Comparison of ENCODE assay signal across 22 cellular contexts in genomic region chr3:78344918-78345317, GRCh38.
DNase-seq lines count a peak whose midpoint lies in the region; FAIRE-seq and TF ChIP-seq lines count a peak whose summit lies in the region.
"Had no signal": no experiment of that assay in that cellular context is flagged by ENCODE, and none has a peak within 500 bp of the region (broad histone marks: within the 10 kb centered on the region; RNA-seq: fewer than 3 reads in every experiment).

No MANE protein-coding gene starts in this region.

- DNase-seq in H9, result no peak
- no peak for DNase-seq in H1 (ENCODE audit: low read depth in 1 of 2, low spot score in 2 of 2)
- peak; percentile 57 for DNase-seq in mesendoderm
- no peak for DNase-seq in activated CD8-positive, alpha-beta memory T cell treated with anti-CD3 and anti-CD28 coated beads for 24 hours
- no peak for DNase-seq in activated gamma-delta T cell treated with Interleukin-2 at 50 U/mL for 16 hours
- no peak for DNase-seq in GM19238 (ENCODE audit: insufficient read length, low spot score)
- DNase-seq in PC-9, result no peak
- DNase-seq: AML-193; Caco-2; CD4-positive, alpha-beta T cell; GOT3; HCEC 1CT; Karpas-422; KBM-7 had no signal

- no peak overlapping the region for H3T11ph ChIP-seq in H9 (ENCODE audit: low read length)

- H3K9me3 ChIP-seq in H9 (ENCODE audit: control insufficient read depth, low read depth, low read length) (no peaks in the 10 kb centered on the region), HUES64 (ENCODE audit: insufficient read depth, low read depth, low read length) (no peaks in the 10 kb centered on the region), H1 (ENCODE audit: insufficient read depth in 2 of 2, low read depth in 1 of 2, low read length in 1 of 2) (no peaks in the 10 kb centered on the region), PC-9 (ENCODE audit: insufficient read depth, low read depth) (no peaks in the 10 kb centered on the region)
- H3K9me3 ChIP-seq: Caco-2 had no signal

- H2BK15ac ChIP-seq in H9 (ENCODE audit: low read depth, low read length) (no peak overlapping the region), H1 (ENCODE audit: low read length) (no peak overlapping the region), mesendoderm (replicated peaks; ENCODE audit: low read depth) (no peak overlapping the region)

- H4K5ac ChIP-seq in H9 (ENCODE audit: insufficient read length, low read depth, low read length) (no peak overlapping the region), H1 (ENCODE audit: insufficient read length, low read depth, low read length) (peak overlapping the region; percentile 15), mesendoderm (ENCODE audit: low read length) (no peak overlapping the region)

- no peak overlapping the region for H2BK120ac ChIP-seq in H9 (ENCODE audit: low read depth, low read length, poor library complexity, severe bottlenecking)
- peak overlapping the region; percentile 86 for H2BK120ac ChIP-seq in H1 (replicated peaks; ENCODE audit: low read depth, low read length)
- H2BK120ac ChIP-seq in mesendoderm (ENCODE audit: low read depth, low read length), result no peak overlapping the region

- H3K4me1 ChIP-seq in H9 (ENCODE audit: insufficient read depth, low read length) (peaks cover 10% of the 10 kb centered on the region; the same call in 1 of the 2 replicates), HUES64 (ENCODE audit: insufficient read depth, low read length) (peaks cover 38% of the 10 kb centered on the region), H1 (replicated peaks in 1 of 4; ENCODE audit: control insufficient read depth in 3 of 4, insufficient read depth in 4 of 4, low read length in 3 of 4) (peaks cover 6 to 25% (median 10%) of the 10 kb centered on the region in 4 experiments; a peak in 5 of 7 replicates), mesendoderm (ENCODE audit: control insufficient read depth, low read depth, low read length) (peaks cover 3% of the 10 kb centered on the region), PC-9 (replicated peaks; ENCODE audit: insufficient read depth) (no peaks in the 10 kb centered on the region)
- H3K4me1 ChIP-seq: Caco-2 had no signal

- no peak overlapping the region for H3K4me3 Mint-ChIP-seq in H9
- H3K4me3 Mint-ChIP-seq: CD4-positive, alpha-beta T cell; IgD-negative memory B cell had no signal

- H2BK12ac ChIP-seq in H9 (ENCODE audit: insufficient read length, low read depth, low read length) (no peak overlapping the region), H1 (ENCODE audit: low read depth, low read length) (no peak overlapping the region)

- no peak overlapping the region for H2BK5ac ChIP-seq in H9 (ENCODE audit: insufficient read length, low read length)
- H2BK5ac ChIP-seq in H1 (ENCODE audit: low read depth, low read length), result peak overlapping the region; percentile 73; the same call in 1 of the 2 replicates
- H2BK5ac ChIP-seq in mesendoderm (ENCODE audit: low read length), result no peak overlapping the region

- TF ChIP-seq EP300 in H1 (IDR thresholded peaks at IDR 0.05; ENCODE audit: borderline replicate concordance in 1 of 2, low read depth in 2 of 2, low read length in 2 of 2), result no peak

- whole genome bisulfite sequencing in H9 (ENCODE audit: extremely low coverage, insufficient read length, low lambda C conversion rate), result no CpG with 5 or more reads among the region's 6 CpGs
- WGBS in HUES64, result 85% methylated on average over 5 of the region's 6 CpGs
- WGBS in H1 (ENCODE audit: extremely low coverage in 1 of 2, insufficient coverage in 1 of 2, insufficient read length in 1 of 2, insufficient replicate concordance in 2 of 2, low coverage in 1 of 2, low lambda C conversion rate in 2 of 2, missing lambda C conversion rate in 1 of 2), 2 experiments, result 80% methylated on average over 6 of the region's 6 CpGs; no CpG with 5 or more reads in 1 of the 2 experiments
- WGBS in mesendoderm (ENCODE audit: extremely low coverage, insufficient coverage, low lambda C conversion rate), result no CpG with 5 or more reads among the region's 6 CpGs

- H3K27ac Mint-ChIP-seq in H9, result peak overlapping the region; percentile 86 to 98 (median 92); a peak in 5 of 7 replicates
- H3K27ac Mint-ChIP-seq: CD4-positive, alpha-beta T cell; IgD-negative memory B cell had no signal

- no peak overlapping the region for H3K56ac ChIP-seq in H9 (ENCODE audit: insufficient read length, low read depth, low read length)
- no peak overlapping the region for H3K56ac ChIP-seq in H1 (replicated peaks; ENCODE audit: insufficient read length, low read depth, low read length)
- H3K56ac ChIP-seq in mesendoderm (ENCODE audit: low read length), result peak overlapping the region; percentile 31

- intact Hi-C loops in PC-9 (cut with micrococcal nuclease; ENCODE audit: unreplicated experiment), result no loop called here

- H2AK5ac ChIP-seq in H9 (ENCODE audit: insufficient read length, low read length) (no peak overlapping the region), H1 (ENCODE audit: low read depth, low read length) (no peak overlapping the region), mesendoderm (ENCODE audit: low read length) (no peak overlapping the region)

- TF ChIP-seq POLR2A in H1 (IDR thresholded peaks at IDR 0.05; ENCODE audit: control extremely low read depth in 1 of 2, low read depth in 2 of 2, low read length in 2 of 2), result no peak

- H4K20me1 ChIP-seq in H9 (ENCODE audit: control insufficient read depth, insufficient read depth, insufficient read length) (no peaks in the 10 kb centered on the region), H1 (replicated peaks in 1 of 2; ENCODE audit: control insufficient read depth in 1 of 2, insufficient read depth in 2 of 2, low read length in 2 of 2) (no peaks in the 10 kb centered on the region), PC-9 (ENCODE audit: insufficient read depth) (no peaks in the 10 kb centered on the region)

- POLR2A ChIA-PET in H1 (lab: Charles Lee; ENCODE audit: partially characterized antibody) (interaction anchor here (0.7 kb wide), 1 partner anchor 660 kb away, joined by 3 read pairs; no protein-coding TSS in a partner anchor), PC-9 (lab: Charles Lee; ENCODE audit: unreplicated experiment) (no interaction called here)

- H3K4me1 Mint-ChIP-seq in H9, result peaks cover 55 to 60% of the 10 kb centered on the region in 2 experiments
- H3K4me1 Mint-ChIP-seq: IgD-negative memory B cell had no signal

- peaks cover 0 to 9% (median 8%) of the 10 kb centered on the region in 3 experiments; a peak in 5 of 7 replicates for H3K36me3 Mint-ChIP-seq in H9 (ENCODE audit: insufficient read depth in 1 of 3, low read depth in 3 of 3)
- H3K36me3 Mint-ChIP-seq: IgD-negative memory B cell had no signal

- H3K14ac ChIP-seq in H9 (ENCODE audit: insufficient read depth, low read length) (no peak overlapping the region), H1 (ENCODE audit: insufficient read length) (no peak overlapping the region)

- H3K27ac ChIP-seq in H9 (ENCODE audit: insufficient read length, low read depth, low read length), result no peak overlapping the region
- peak overlapping the region; percentile 84; the same call in 1 of the 2 replicates for H3K27ac ChIP-seq in HUES64 (ENCODE audit: low read depth, low read length)
- H3K27ac ChIP-seq in H1 (ENCODE audit: low read depth, low read length), result no peak overlapping the region
- no peak overlapping the region for H3K27ac ChIP-seq in mesendoderm (ENCODE audit: low read depth, low read length)
- H3K27ac ChIP-seq in PC-9, result no peak overlapping the region
- H3K27ac ChIP-seq: C4-2B, HL-60 had no signal

- H3K27me3 ChIP-seq in H9 (ENCODE audit: insufficient read depth, low read length) (no peaks in the 10 kb centered on the region), HUES64 (ENCODE audit: insufficient read depth, low read length) (no peaks in the 10 kb centered on the region), H1 (replicated peaks in 1 of 4; ENCODE audit: control insufficient read depth in 3 of 4, extremely low read depth in 1 of 4, insufficient read depth in 3 of 4, low read length in 3 of 4) (no peaks in the 10 kb centered on the region), mesendoderm (ENCODE audit: insufficient read depth, low read length, poor library complexity) (no peaks in the 10 kb centered on the region), PC-9 (ENCODE audit: insufficient read depth, low read depth) (no peaks in the 10 kb centered on the region)

- no peak for TF ChIP-seq CTCF in H9 (conservative IDR thresholded peaks at IDR 0.05)
- TF ChIP-seq CTCF in H1 (IDR thresholded peaks at IDR 0.05; ENCODE audit: control extremely low read depth in 1 of 3, insufficient read depth in 1 of 3, low read depth in 1 of 3, low read length in 3 of 3), result no peak
- no peak for TF ChIP-seq CTCF in PC-9 (conservative IDR thresholded peaks at IDR 0.05)

- no peak for TF ChIP-seq RAD21 in H1 (IDR thresholded peaks at IDR 0.05 in 1 of 2, conservative IDR thresholded peaks at IDR 0.05 in 1 of 2; ENCODE audit: low read depth in 2 of 2, low read length in 2 of 2)

- no peak overlapping the region for H3K4me2 ChIP-seq in H9 (ENCODE audit: insufficient read depth, insufficient read length, low read length)
- no peak overlapping the region for H3K4me2 ChIP-seq in H1 (ENCODE audit: insufficient read depth in 1 of 2, low read depth in 2 of 2, low read length in 2 of 2)
- H3K4me2 ChIP-seq in mesendoderm (ENCODE audit: low read length), result no peak overlapping the region
- no peak overlapping the region for H3K4me2 ChIP-seq in PC-9

- no peak for FAIRE-seq in H1 (lab: Jason Lieb, UNC)
- FAIRE-seq: A204.1, G401.6, GM12891, HTR-8/SVneo had no signal

- H3K4me3 ChIP-seq in HUES64 (ENCODE audit: low read length) (no peak overlapping the region), H1 (ENCODE audit: extremely low read depth in 1 of 4, insufficient read depth in 2 of 4, low read depth in 3 of 4, low read length in 4 of 4) (no peak overlapping the region), mesendoderm (ENCODE audit: low read length) (no peak overlapping the region), PC-9 (no peak overlapping the region)

- H2BK20ac ChIP-seq in H9 (ENCODE audit: low read depth, low read length, poor library complexity, severe bottlenecking) (no peak overlapping the region), H1 (ENCODE audit: low read length) (peak overlapping the region; percentile 76; the same call in 1 of the 2 replicates)

- no peaks in the 10 kb centered on the region; a peak in 1 of 5 replicates for H3K9me3 Mint-ChIP-seq in H9
- H3K9me3 Mint-ChIP-seq: IgD-negative memory B cell had no signal

- H3K27me3 Mint-ChIP-seq in H9 (ENCODE audit: low read depth), result no peaks in the 10 kb centered on the region
- H3K27me3 Mint-ChIP-seq: CD4-positive, alpha-beta T cell; IgD-negative memory B cell had no signal

- no peak overlapping the region for H3K4ac ChIP-seq in H9 (ENCODE audit: low read depth, low read length)
- H3K4ac ChIP-seq in H1 (replicated peaks; ENCODE audit: insufficient read length, low read depth, low read length), result no peak overlapping the region
- H3K4ac ChIP-seq in mesendoderm (ENCODE audit: low read depth, low read length), result no peak overlapping the region

- no peak overlapping the region for H3K18ac ChIP-seq in H9 (ENCODE audit: insufficient read length, low read depth, low read length)
- 0 out of 2 replicates have a peak overlapping the region, but pooled peaks have one; percentile 41 for H3K18ac ChIP-seq in H1 (ENCODE audit: extremely low read depth, low read length)
- no peak overlapping the region for H3K18ac ChIP-seq in mesendoderm (ENCODE audit: low read length)

- H3K9ac ChIP-seq in H9 (ENCODE audit: extremely low read depth, insufficient read length, low read length), result no peak overlapping the region
- H3K9ac ChIP-seq in HUES64 (ENCODE audit: low read depth, low read length), result no peak overlapping the region
- no peak overlapping the region for H3K9ac ChIP-seq in H1 (replicated peaks in 1 of 4; ENCODE audit: extremely low read depth in 1 of 4, low read depth in 3 of 4, low read length in 3 of 4)
- H3K9ac ChIP-seq in mesendoderm (ENCODE audit: low read length), result no peak overlapping the region

- H3K79me1 ChIP-seq in H9 (ENCODE audit: insufficient read depth, low read depth, low read length, poor library complexity, severe bottlenecking) (no peaks in the 10 kb centered on the region), H1 (ENCODE audit: low read depth, low read length) (no peaks in the 10 kb centered on the region), mesendoderm (ENCODE audit: low read length) (no peaks in the 10 kb centered on the region)

- no peak overlapping the region for H4K8ac ChIP-seq in H9 (replicated peaks; ENCODE audit: insufficient read length, low read depth, low read length)
- no peak overlapping the region for H4K8ac ChIP-seq in H1 (ENCODE audit: extremely low read depth, insufficient read depth, low read length)
- H4K8ac ChIP-seq in mesendoderm (ENCODE audit: low read depth, low read length), result no peak overlapping the region

- H3F3A ChIP-seq in PC-9 (ENCODE audit: insufficient read depth, low read depth), result no peaks in the 10 kb centered on the region

- no TSS peak for BruUV-seq in PC-9 (replicated peaks; lab: Mats Ljungman, UMichigan)

- no peak overlapping the region for H2AFZ ChIP-seq in H9 (ENCODE audit: low read length)
- H2AFZ ChIP-seq in H1 (ENCODE audit: low read length), result no peak overlapping the region
- no peak overlapping the region for H2AFZ ChIP-seq in PC-9

- H3K23me2 ChIP-seq in H9 (ENCODE audit: insufficient read length, low read depth, low read length, poor library complexity, severe bottlenecking), result no peaks in the 10 kb centered on the region
- H3K23me2 ChIP-seq in H1 (ENCODE audit: low read depth, low read length), result no peaks in the 10 kb centered on the region

- no peaks in the 10 kb centered on the region for H3K79me2 ChIP-seq in H9 (ENCODE audit: insufficient read depth, low read length)
- H3K79me2 ChIP-seq in H1 (ENCODE audit: control insufficient read depth in 1 of 2, insufficient read depth in 2 of 2, low read length in 2 of 2), result no peaks in the 10 kb centered on the region
- no peaks in the 10 kb centered on the region for H3K79me2 ChIP-seq in mesendoderm (ENCODE audit: control insufficient read depth, insufficient read depth, low read length)
- no peaks in the 10 kb centered on the region for H3K79me2 ChIP-seq in PC-9 (ENCODE audit: low read depth)

- H3K36me3 ChIP-seq in HUES64 (ENCODE audit: insufficient read depth, low read length), result no peaks in the 10 kb centered on the region
- no peaks in the 10 kb centered on the region for H3K36me3 ChIP-seq in H1 (ENCODE audit: control insufficient read depth in 2 of 4, insufficient read depth in 4 of 4, low read length in 3 of 4)
- H3K36me3 ChIP-seq in mesendoderm (ENCODE audit: control insufficient read depth, insufficient read depth, low read length), result no peaks in the 10 kb centered on the region
- H3K36me3 ChIP-seq in PC-9 (ENCODE audit: low read depth), result no peaks in the 10 kb centered on the region

- CTCF ChIA-PET in H1 (lab: Charles Lee; ENCODE audit: partially characterized antibody) (interaction anchor here (0.6 kb wide), 1 partner anchor 639 kb away, joined by 3 read pairs; no protein-coding TSS in a partner anchor), PC-9 (lab: Charles Lee) (no interaction called here)

- H3K9me2 ChIP-seq in PC-9 (ENCODE audit: insufficient read depth), result no peaks in the 10 kb centered on the region

- no peak overlapping the region for H4K91ac ChIP-seq in H9 (ENCODE audit: insufficient read length, low read depth, low read length)
- H4K91ac ChIP-seq in H1 (replicated peaks; ENCODE audit: insufficient read length, low read length), result peak overlapping the region; percentile 22

- H3K23ac ChIP-seq in H9 (ENCODE audit: insufficient read length, low read depth, low read length) (no peak overlapping the region), H1 (ENCODE audit: insufficient read length) (no peak overlapping the region), mesendoderm (ENCODE audit: low read length) (no peak overlapping the region)
